1 cellular context compared by ENCODE assay signal in genomic region chr9:98230789-98231188, GRCh38.
TF ChIP-seq lines count a peak whose summit lies in the region.

No MANE protein-coding gene starts in this region.

TF ChIP-seq in IMR-90, 13 proteins besides CTCF, POLR2A, EP300 and RAD21:
- TF ChIP-seq ELK1 (IDR thresholded peaks at IDR 0.05; ENCODE audit: borderline replicate concordance, low read depth, low read length) (no peak), FOS (IDR thresholded peaks at IDR 0.05; ENCODE audit: low read depth, low read length) (no peak), CHD1 (IDR thresholded peaks at IDR 0.05; ENCODE audit: low read depth, low read length) (no peak), MXI1 (IDR thresholded peaks at IDR 0.05; ENCODE audit: borderline replicate concordance, low read depth, low read length) (no peak), NFE2L2 (IDR thresholded peaks at IDR 0.05; ENCODE audit: low read depth, low read length) (no peak), MAFK (IDR thresholded peaks at IDR 0.05; ENCODE audit: low read depth, low read length) (no peak), MAZ (IDR thresholded peaks at IDR 0.05; ENCODE audit: borderline replicate concordance, low read depth, low read length) (no peak), BHLHE40 (IDR thresholded peaks at IDR 0.05; ENCODE audit: low read depth, low read length) (no peak), SMC3 (IDR thresholded peaks at IDR 0.05; ENCODE audit: low read depth, low read length) (no peak), RFX5 (IDR thresholded peaks at IDR 0.05; ENCODE audit: low read depth, low read length) (no peak), CEBPB (IDR thresholded peaks at IDR 0.05; ENCODE audit: low read depth, low read length) (no peak), RCOR1 (IDR thresholded peaks at IDR 0.05; ENCODE audit: insufficient replicate concordance, low read length) (no peak), USF2 (IDR thresholded peaks at IDR 0.05; ENCODE audit: low read depth, low read length) (no peak)
